Comparison of ENCODE assay signal across 8 cellular contexts in genomic region chr7:4797858-4798705, GRCh38. TPM values are rescaled to one million over a fixed set of nuclear protein-coding genes. Genes with fewer than 3 reads are reported as not detected.
DNase-seq lines count a peak whose midpoint lies in the region; ATAC-seq and TF ChIP-seq lines count a peak whose summit lies in the region.

No MANE protein-coding gene starts in this region.

- H3K9me3 ChIP-seq in SJCRH30 (replicated peaks) (no peaks in the 10 kb centered on the region), adipocyte (ENCODE audit: control insufficient read depth, low read length) (no peaks in the 10 kb centered on the region)

- no peak overlapping the region for H3K27ac ChIP-seq in SJCRH30

- no peak overlapping the region for H3K9ac ChIP-seq in adipocyte (ENCODE audit: low read length)

- peak; percentile 90 for DNase-seq in GM10266 (ENCODE audit: extremely low spot score)
- DNase-seq in HFF-Myc (ENCODE audit: extremely low read depth, low read depth), result no peak
- peak; percentile 47 to 74 for DNase-seq in SJCRH30
- peak; percentile 65 for DNase-seq in adipocyte (ENCODE audit: low read depth)
- peak; percentile 81 for DNase-seq in hepatic stellate cell (ENCODE audit: low spot score)
- peak; percentile 27 to 59 for DNase-seq in stimulated activated CD4-positive, alpha-beta T cell treated with anti-CD3 and anti-CD28 coated beads, Interleukin-15, amount 100 ng/mL, for 1 hour (ENCODE audit: low read depth in 1 of 2, low spot score in 1 of 2)
- DNase-seq in NCI-H2081 (lab: John Stamatoyannopoulos, UW), result no peak

- H3K4me1 ChIP-seq in SJCRH30 (no peaks in the 10 kb centered on the region), adipocyte (ENCODE audit: control insufficient read depth, insufficient read depth, low read length) (no peaks in the 10 kb centered on the region)

- ATAC-seq in HG02763 (IDR thresholded peaks at IDR 0.05; ENCODE audit: unreplicated experiment), result no peak

- H3K27me3 ChIP-seq in SJCRH30 (no peaks in the 10 kb centered on the region), adipocyte (replicated peaks; ENCODE audit: control insufficient read depth, insufficient read depth, low read length) (no peaks in the 10 kb centered on the region)

- no peaks in the 10 kb centered on the region for H3K36me3 ChIP-seq in SJCRH30
- no peaks in the 10 kb centered on the region for H3K36me3 ChIP-seq in adipocyte (ENCODE audit: control insufficient read depth, insufficient read depth, low read length, severe bottlenecking)

- peak; percentile 92 for TF ChIP-seq CTCF in GM10266 (IDR thresholded peaks at IDR 0.05; ENCODE audit: control insufficient read depth, insufficient read depth, low read depth, missing control alignments)
- TF ChIP-seq CTCF in HFF-Myc (IDR thresholded peaks at IDR 0.05; ENCODE audit: low read depth, low read length, missing control alignments), result peak; percentile 70

- H3K4me3 ChIP-seq in HFF-Myc (replicated peaks; ENCODE audit: low read depth, low read length) (no peak overlapping the region), SJCRH30 (no peak overlapping the region), adipocyte (ENCODE audit: low read length) (no peak overlapping the region)

RNA-seq across cellular contexts. Expression of gene AP5Z1, which starts 22.7 kb away (rescaled TPM):
- total RNA-seq in SJCRH30 (2014; rRNA removed; shearing (Covaris generic)), result 13.6 and 13.8 TPM in 2 replicates

Comparison
In these comparisons a context has a peak if more than half of its experiments do, and no peak if none do; other contexts are left out.
1. DNase-seq: peak in GM10266 (single experiment), SJCRH30 (2 of 2), adipocyte (single experiment), hepatic stellate cell (single experiment) and stimulated activated CD4-positive, alpha-beta T cell treated with anti-CD3 and anti-CD28 coated beads, Interleukin-15, amount 100 ng/mL, for 1 hour (2 of 2); none in HFF-Myc (single experiment) and NCI-H2081 (0 of 2).